In the genomic region with DNA sequence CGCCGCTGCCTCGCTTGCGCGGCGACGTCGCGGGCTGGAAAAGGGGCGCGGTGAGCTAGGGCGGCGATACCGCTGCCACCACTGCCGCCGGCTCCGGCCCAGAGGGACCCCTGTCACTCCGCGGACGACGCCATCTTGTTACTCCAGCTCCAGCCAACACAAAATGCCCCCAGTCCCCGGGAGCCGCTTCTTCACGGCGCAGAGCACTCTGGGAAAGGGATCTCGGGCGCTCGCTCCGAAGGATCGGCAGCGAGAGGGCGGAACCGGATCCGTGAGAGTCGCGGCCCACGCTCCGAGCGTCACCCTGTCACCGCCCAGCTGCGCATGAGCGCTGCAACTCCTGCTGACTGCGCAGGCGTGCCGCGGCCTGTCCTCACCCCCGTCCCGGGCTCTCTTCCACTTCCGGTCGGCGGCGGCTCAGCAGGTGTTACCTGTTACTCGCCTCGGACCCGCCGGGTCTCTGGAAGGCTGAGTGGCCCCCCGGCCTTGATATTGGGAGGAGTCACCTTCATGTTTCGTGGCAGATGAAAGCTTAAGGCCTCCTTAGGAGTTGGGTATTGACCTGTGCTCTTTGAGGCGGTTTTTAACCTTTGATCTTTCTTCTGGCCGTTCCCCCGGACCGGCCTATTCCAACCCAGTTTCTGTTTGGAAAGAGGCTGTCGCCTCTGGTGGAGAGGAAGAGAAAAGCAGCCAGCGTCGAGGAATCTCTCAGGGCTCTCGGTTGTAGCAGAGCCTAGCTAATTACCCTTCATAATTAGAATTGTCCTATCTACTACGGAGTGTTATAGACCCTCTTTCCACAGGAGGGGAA, we compare ENCODE assay signal across 8 cellular contexts. TPM values are rescaled to one million over a fixed set of nuclear protein-coding genes. Genes with fewer than 3 reads are reported as not detected.
DNase-seq lines count a peak whose midpoint lies in the region; TF ChIP-seq lines count a peak whose summit lies in the region.

Gene CSNK1A1 (minus strand): TSS at position 213 of the 811 bp plus-strand sequence. CDS start 475 bp downstream, outside the sequence.

- peak; percentile 63 for TF ChIP-seq CTCF in GM20000 (IDR thresholded peaks at IDR 0.05; ENCODE audit: extremely low read depth, missing control alignments)

- peak; percentile 98 for DNase-seq in COR-L47 (lab: John Stamatoyannopoulos, UW)
- peak; percentile 98 for DNase-seq in GM20000 (ENCODE audit: low spot score)
- peak; percentile 98 for DNase-seq in HT-29 (ENCODE audit: low spot score)
- DNase-seq in NK-92 treated with Interleukin-12 subunit alpha and Interleukin-12 subunit beta, amount 100 ng/mL, for 24 hours (lab: John Stamatoyannopoulos, UW): peak; percentile 99
- DNase-seq in activated CD8-positive, alpha-beta memory T cell treated with anti-CD3 and anti-CD28 coated beads for 24 hours: peak; percentile 99
- DNase-seq in effector CD8-positive, alpha-beta T cell (lab: John Stamatoyannopoulos, UW): peak; percentile 97
- peak; percentile 99 for DNase-seq in lung microvascular endothelial cell (ENCODE audit: low read depth in 2 of 2)
- peak; percentile 97 to 98 (median 98) for DNase-seq in stimulated activated CD4-positive, alpha-beta T cell treated with anti-CD3 and anti-CD28 coated beads, TNF-alpha, amount 100 ng/mL, for 48 hours (ENCODE audit: low read depth in 3 of 3)

RNA-seq across cellular contexts. Expression of gene CSNK1A1, which starts in this region (rescaled TPM):
- 318 and 376 TPM in 2 replicates for total RNA-seq in HT-29 (2014; rRNA removed; shearing (Covaris generic))
- total RNA-seq in lung microvascular endothelial cell: 290 and 294 TPM in 2 replicates

Comparison
In these comparisons a context has a peak if more than half of its experiments do, and no peak if none do; other contexts are left out.
1. Peak in every context shown above with its lines: DNase-seq.